Comparison of ENCODE assay signal across 8 cellular contexts in genomic region chr15:58933311-58934113, GRCh38. TPM values are rescaled to one million over a fixed set of nuclear protein-coding genes. Genes with fewer than 3 reads are reported as not detected.
DNase-seq lines count a peak whose midpoint lies in the region; ATAC-seq and TF ChIP-seq lines count a peak whose summit lies in the region.

SLTM (minus strand) TSS chr15:58933679; CDS start chr15:58933565, 114 bp downstream.

- peak within 1 kb of the TSS; percentile 93 for H3K4me2 ChIP-seq in SU-DHL-6 (ENCODE audit: low read depth, low read length, poor library complexity, severe bottlenecking)
- H3K4me2 ChIP-seq in parathyroid adenoma (ENCODE audit: low read length) = peak within 1 kb of the TSS; percentile 90

- H3K4me1 ChIP-seq in parathyroid adenoma = peaks cover 4% of the 10 kb centered on the region
- peaks cover 0 to 39% (median 16%) of the 10 kb centered on the region in 4 donors for H3K4me1 ChIP-seq in tibial artery

- H3K4me3 ChIP-seq in SU-DHL-6 (ENCODE audit: insufficient read depth, low read length, poor library complexity, severe bottlenecking) (peak within 1 kb of the TSS; percentile 70), parathyroid adenoma (ENCODE audit: low read depth, low read length) (peak within 1 kb of the TSS; percentile 64), tibial artery (peak within 1 kb of the TSS; percentile 76 to 83)

- H3K9me3 ChIP-seq in SU-DHL-6 (ENCODE audit: insufficient read depth, low read length) = no peaks in the 10 kb centered on the region
- H3K9me3 ChIP-seq in parathyroid adenoma (ENCODE audit: control insufficient read depth, low read length) = no peaks in the 10 kb centered on the region
- no peaks in the 10 kb centered on the region for H3K9me3 ChIP-seq in tibial artery

- ATAC-seq in HG02759 (IDR thresholded peaks at IDR 0.05; ENCODE audit: unreplicated experiment) (peak; percentile 92), Right ventricle myocardium inferior (peak; percentile 98)
- ATAC-seq in activated naive CD8-positive, alpha-beta T cell treated with anti-CD3 and anti-CD28 coated beads, Interleukin-2, amount 10 ng/mL, durations not matched to agents 7 days and 5 days (ENCODE audit: low read depth) = peak; percentile 96

- H3K4me3 Mint-ChIP-seq in activated naive CD8-positive, alpha-beta T cell treated with anti-CD3 and anti-CD28 coated beads, Interleukin-2, amount 10 ng/mL, durations not matched to agents 7 days and 5 days = peak within 1 kb of the TSS; percentile 93

- H3K79me2 ChIP-seq in SU-DHL-6 (ENCODE audit: insufficient read depth, low read length) (peaks cover 40% of the 10 kb centered on the region), parathyroid adenoma (peaks cover 6% of the 10 kb centered on the region)

- H3K27me3 Mint-ChIP-seq in activated naive CD8-positive, alpha-beta T cell treated with anti-CD3 and anti-CD28 coated beads, Interleukin-2, amount 10 ng/mL, durations not matched to agents 7 days and 5 days = no peaks in the 10 kb centered on the region

- H3K36me3 ChIP-seq in SU-DHL-6 (ENCODE audit: low read length) = peaks cover 10% of the 10 kb centered on the region; the same call in 1 of the 2 replicates
- no peaks in the 10 kb centered on the region for H3K36me3 ChIP-seq in parathyroid adenoma (ENCODE audit: control insufficient read depth, insufficient read depth, low read length)
- peaks cover 5 to 11% (median 6%) of the 10 kb centered on the region in 3 donors for H3K36me3 ChIP-seq in tibial artery

- intact Hi-C loops in Right ventricle myocardium inferior (cut with DNase I) (loop anchor here (2.0 to 5.0 kb wide), 2 partner anchors 163 to 706 kb away; partner anchors contain the start of gene MINDY2), tibial artery (cut with DNase I; ENCODE audit: low total_unique reads) (loop anchor here (10.0 kb wide), 1 partner anchor 189 kb away; the partner anchor contains the start of gene ADAM10)

- H3K27ac Mint-ChIP-seq in activated naive CD8-positive, alpha-beta T cell treated with anti-CD3 and anti-CD28 coated beads, Interleukin-2, amount 10 ng/mL, durations not matched to agents 7 days and 5 days = peak within 1 kb of the TSS; percentile 98

- H3K36me3 Mint-ChIP-seq in activated naive CD8-positive, alpha-beta T cell treated with anti-CD3 and anti-CD28 coated beads, Interleukin-2, amount 10 ng/mL, durations not matched to agents 7 days and 5 days = peaks cover 3% of the 10 kb centered on the region

- no peaks in the 10 kb centered on the region; the same call in 1 of the 2 replicates for H3F3A ChIP-seq in SU-DHL-6 (ENCODE audit: insufficient read depth)

- POLR2A ChIA-PET in activated naive CD8-positive, alpha-beta T cell treated with anti-CD3 and anti-CD28 coated beads, Interleukin-2, amount 10 ng/mL, durations not matched to agents 7 days and 5 days (lab: Charles Lee) = interaction anchor here (0.6 to 1.3 kb wide), 5 partner anchors 11 to 595 kb away, joined by 3 to 4 read pairs (median 4); partner anchors contain the start of gene MINDY2

- H3K27me3 ChIP-seq in SU-DHL-6 (ENCODE audit: low read length) = no peaks in the 10 kb centered on the region
- H3K27me3 ChIP-seq in parathyroid adenoma (ENCODE audit: control insufficient read depth, insufficient read depth, low read length) = no peaks in the 10 kb centered on the region
- no peaks in the 10 kb centered on the region for H3K27me3 ChIP-seq in tibial artery

- H4K20me1 ChIP-seq in SU-DHL-6 (ENCODE audit: low read depth, low read length) = no peaks in the 10 kb centered on the region

- no peaks in the 10 kb centered on the region for H3K9me3 Mint-ChIP-seq in activated naive CD8-positive, alpha-beta T cell treated with anti-CD3 and anti-CD28 coated beads, Interleukin-2, amount 10 ng/mL, durations not matched to agents 7 days and 5 days

- H3K27ac ChIP-seq in SU-DHL-6 (ENCODE audit: low read depth, low read length) = peak within 1 kb of the TSS; percentile 90
- peak within 1 kb of the TSS; percentile 94 for H3K27ac ChIP-seq in parathyroid adenoma
- peak within 1 kb of the TSS; percentile 95 to 99 for H3K27ac ChIP-seq in tibial artery

- peak; percentile 88 to 98 (median 98) for DNase-seq in NCI-H1417 (lab: John Stamatoyannopoulos, UW)
- DNase-seq in activated naive CD8-positive, alpha-beta T cell treated with anti-CD3 and anti-CD28 coated beads, Interleukin-2, amount 10 ng/mL, durations not matched to agents 7 days and 5 days = peak; percentile 94
- peak; percentile 98 for DNase-seq in Right ventricle myocardium inferior (ENCODE audit: missing footprints)
- DNase-seq in tibial artery = peak; percentile 92 to 97

- TF ChIP-seq CTCF in GM12873 (IDR thresholded peaks at IDR 0.05; ENCODE audit: insufficient read depth, low read depth, low read length, missing control alignments) (peak; percentile 43), SU-DHL-6 (IDR thresholded peaks at IDR 0.05; ENCODE audit: insufficient read depth, low read length, poor library complexity, severe bottlenecking) (no peak), parathyroid adenoma (IDR thresholded peaks at IDR 0.05) (peak; percentile 11), tibial artery (IDR thresholded peaks at IDR 0.05) (peak; percentile 29 to 34)

- peaks cover 20% of the 10 kb centered on the region for H3K4me1 Mint-ChIP-seq in activated naive CD8-positive, alpha-beta T cell treated with anti-CD3 and anti-CD28 coated beads, Interleukin-2, amount 10 ng/mL, durations not matched to agents 7 days and 5 days

- no peaks in the 10 kb centered on the region for H3K9me2 ChIP-seq in SU-DHL-6 (replicated peaks; ENCODE audit: insufficient read depth, low read length)

- H2AFZ ChIP-seq in SU-DHL-6 (ENCODE audit: low read depth, low read length, severe bottlenecking) = peak within 1 kb of the TSS; percentile 93
- peak within 1 kb of the TSS; percentile 95 for H2AFZ ChIP-seq in parathyroid adenoma

- H3K9ac ChIP-seq in SU-DHL-6 (ENCODE audit: low read length) = peak within 1 kb of the TSS; percentile 80
- H3K9ac ChIP-seq in parathyroid adenoma = peak within 1 kb of the TSS; percentile 76

RNA-seq across cellular contexts. Expression of gene SLTM, which starts in this region (rescaled TPM):
- 100 to 1,000 TPM; 130 TPM for total RNA-seq in activated naive CD8-positive, alpha-beta T cell treated with anti-CD3 and anti-CD28 coated beads, Interleukin-2, amount 10 ng/mL, durations not matched to agents 7 days and 5 days
- 49.2 TPM for total RNA-seq in Right ventricle myocardium inferior

Comparison
In these comparisons a context has a peak if more than half of its experiments do, and no peak if none do; other contexts are left out.
1. Peak in every context shown above with its lines: DNase-seq, ATAC-seq, H3K4me3 ChIP-seq and H3K27ac ChIP-seq.